In genomic region chr9:125189361-125190289, GRCh38 we compare ENCODE assay signal across 8 cellular contexts. TPM values are rescaled to one million over a fixed set of nuclear protein-coding genes. Genes with fewer than 3 reads are reported as not detected.
DNase-seq lines count a peak whose midpoint lies in the region; ATAC-seq, FAIRE-seq and TF ChIP-seq lines count a peak whose summit lies in the region.

TSS of gene PPP6C (minus strand) at chr9:125189803. CDS start at chr9:125189718, 85 bp downstream.

- 0% methylated on average over 9 to 82 of the region's 82 CpGs for WGBS in adrenal gland, 4 donors
- WGBS in heart right ventricle, 2 donors: 0 to 1% methylated on average over 82 of the region's 82 CpGs

- peak within 1 kb of the TSS; percentile 91 to 98 for H3K27ac Mint-ChIP-seq in T-cell

- H3K27ac ChIP-seq in adrenal gland (peak within 1 kb of the TSS; percentile 44 to 99 (median 80)), heart right ventricle (peak within 1 kb of the TSS; percentile 52 to 99 (median 95)), upper lobe of right lung (peak within 1 kb of the TSS; percentile 96)

- no peaks in the 10 kb centered on the region for H3K36me3 ChIP-seq in adrenal gland (replicated peaks in 1 of 2)
- peaks cover 0 to 1% (median 0%) of the 10 kb centered on the region in 9 donors for H3K36me3 ChIP-seq in heart right ventricle
- H3K36me3 ChIP-seq in upper lobe of right lung: no peaks in the 10 kb centered on the region

- H3K4me3 ChIP-seq in adrenal gland: peak within 1 kb of the TSS; percentile 60 to 100 (median 76)
- peak within 1 kb of the TSS; percentile 73 to 100 (median 90) for H3K4me3 ChIP-seq in heart right ventricle
- peak within 1 kb of the TSS; percentile 95 for H3K4me3 ChIP-seq in upper lobe of right lung

- H3K9me3 Mint-ChIP-seq in T-cell: no peaks in the 10 kb centered on the region

- CTCF ChIA-PET in T-cell (lab: Charles Lee): interaction anchor here (0.6 to 1.2 kb wide), 3 partner anchors 10 to 327 kb away, joined by 3 read pairs; no protein-coding TSS in a partner anchor

- H3K4me1 ChIP-seq in adrenal gland (replicated peaks in 1 of 2) (peaks cover 22 to 44% of the 10 kb centered on the region in 2 donors), heart right ventricle (peaks cover 4 to 53% (median 41%) of the 10 kb centered on the region in 9 donors), upper lobe of right lung (peaks cover 35% of the 10 kb centered on the region)

- ATAC-seq in HG02840 (IDR thresholded peaks at IDR 0.05; ENCODE audit: low FRiP score, unreplicated experiment) (peak; percentile 96), T-cell (replicated peaks in 1 of 4) (peak; percentile 92 to 95 (median 93)), heart right ventricle (peak; percentile 99), upper lobe of right lung (peak; percentile 100)

- no peaks in the 10 kb centered on the region for H3K27me3 ChIP-seq in adrenal gland
- no peaks in the 10 kb centered on the region for H3K27me3 ChIP-seq in heart right ventricle
- H3K27me3 ChIP-seq in upper lobe of right lung: no peaks in the 10 kb centered on the region

- TF ChIP-seq CTCF in adrenal gland (IDR thresholded peaks at IDR 0.05) (peak; percentile 35 to 73 (median 60)), heart right ventricle (IDR thresholded peaks at IDR 0.05) (peak; percentile 21 to 85 (median 69)), upper lobe of right lung (IDR thresholded peaks at IDR 0.05) (peak; percentile 74)

- peaks cover 49 to 77% (median 69%) of the 10 kb centered on the region in 3 donors for H3K4me1 Mint-ChIP-seq in T-cell

- H3K36me3 Mint-ChIP-seq in T-cell: peaks cover 8% of the 10 kb centered on the region

- DNase-seq in GM12891 (ENCODE audit: insufficient read length, low spot score): peak; percentile 96
- peak; percentile 93 for DNase-seq in NCI-H1436 (lab: John Stamatoyannopoulos, UW)
- DNase-seq in T-cell: peak; percentile 90 to 99 (median 97)
- peak; percentile 96 to 98 (median 97) for DNase-seq in adrenal gland
- DNase-seq in heart right ventricle: peak; percentile 98
- peak; percentile 99 for DNase-seq in posterior vena cava (ENCODE audit: low spot score)
- peak; percentile 99 for DNase-seq in upper lobe of right lung

- H3K4me3 Mint-ChIP-seq in T-cell: peak within 1 kb of the TSS; percentile 91 to 97 (median 96)

- POLR2A ChIA-PET in T-cell (lab: Charles Lee): interaction anchor here (0.7 to 1.5 kb wide), 3 partner anchors 12 to 52 kb away, joined by 4 to 5 read pairs (median 4); partner anchors contain the start of gene HSPA5 (in 1 of the 2)

- intact Hi-C loops in adrenal gland (cut with DNase I): no loop called here
- intact Hi-C loops in heart right ventricle (cut with DNase I): loop anchor here in 2 of 10 donors (5.0 kb wide), 1 partner anchor 247 kb away; the partner anchor contains the start of gene GOLGA1 (in 2 of the 2)
- intact Hi-C loops in posterior vena cava (cut with DNase I): no loop called here
- intact Hi-C loops in upper lobe of right lung (cut with DNase I): no loop called here

- H3K9me3 ChIP-seq in adrenal gland (replicated peaks in 1 of 3): no peaks in the 10 kb centered on the region
- no peaks in the 10 kb centered on the region for H3K9me3 ChIP-seq in heart right ventricle
- H3K9me3 ChIP-seq in upper lobe of right lung: no peaks in the 10 kb centered on the region

- H3K27me3 Mint-ChIP-seq in T-cell: no peaks in the 10 kb centered on the region

- FAIRE-seq in GM12891 (lab: Jason Lieb, UNC): peak; percentile 92

- TF ChIP-seq POLR2A in GM12891 (IDR thresholded peaks at IDR 0.05; ENCODE audit: low read depth, low read length): peak; percentile 54; the same call in 1 of the 2 replicates
- TF ChIP-seq POLR2A in adrenal gland (IDR thresholded peaks at IDR 0.05): peak; percentile 54 to 80

TF ChIP-seq in GM12891, 5 proteins besides CTCF, POLR2A, EP300 and RAD21:
- TF ChIP-seq POLR2AphosphoS5 (IDR thresholded peaks at IDR 0.05; ENCODE audit: low read depth, low read length): peak; percentile 67
- TF ChIP-seq TAF1 (IDR thresholded peaks at IDR 0.05; ENCODE audit: low read depth, low read length): peak; percentile 77
- no peak for TF ChIP-seq POU2F2 (IDR thresholded peaks at IDR 0.05; ENCODE audit: low read depth, low read length)

RNA-seq across cellular contexts. Expression of gene PPP6C, which starts in this region (rescaled TPM):
- 16.1 TPM for polyA plus RNA-seq in GM12891 (2012; ENCODE audit: low read depth, missing spikeins)
- total RNA-seq in T-cell (10 to 100 TPM; 34.0 to 42.7 (median 37.0) TPM), adrenal gland (10 to 100 TPM; 30.8 to 71.1 (median 48.0) TPM), heart right ventricle (10 to 100 TPM; 32.3 to 41.5 (median 38.5) TPM), posterior vena cava (10 to 100 TPM; 35.2 to 39.5 TPM), upper lobe of right lung (42.2 TPM)
- polyA plus RNA-seq in adrenal gland (10 to 100 TPM; 15.9 to 51.0 (median 17.1) TPM), heart right ventricle (10 to 100 TPM; 10.3 to 17.3 TPM)

Comparison
In these comparisons a context has a peak if more than half of its experiments do, and no peak if none do; other contexts are left out.
1. Peak in every context shown above with its lines: DNase-seq, ATAC-seq, H3K4me3 ChIP-seq and H3K27ac ChIP-seq.